ENCODE assay signal across 18 cellular contexts in the genomic region with DNA sequence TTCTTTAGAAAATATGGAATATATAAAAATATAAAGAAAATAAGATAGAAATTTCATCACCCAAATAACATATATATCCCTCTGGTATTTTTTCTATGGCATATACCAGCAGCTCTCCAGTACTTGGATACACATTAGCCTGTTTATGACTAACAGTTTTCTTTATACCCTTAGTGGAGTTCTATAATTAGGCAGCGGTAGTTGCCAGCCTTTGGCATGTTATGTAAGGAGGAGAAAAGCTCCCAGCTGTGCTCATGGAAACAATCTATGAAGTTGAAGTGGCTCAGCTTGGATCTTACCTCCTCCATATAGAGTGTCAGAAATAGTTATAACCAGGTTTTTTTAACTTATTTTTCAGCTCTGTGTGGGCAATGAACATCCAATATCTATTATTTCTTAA.
DNase-seq lines count a peak whose midpoint lies in the region; ATAC-seq lines count a peak whose summit lies in the region.
"Had no signal": no experiment of that assay in that cellular context is flagged by ENCODE, and none has a peak within 500 bp of the region (broad histone marks: within the 10 kb centered on the region; RNA-seq: fewer than 3 reads in every experiment).

No MANE protein-coding gene starts in this region.

- H3K27me3 Mint-ChIP-seq in CD4-positive, alpha-beta memory T cell = no peaks in the 10 kb centered on the region
- H3K27me3 Mint-ChIP-seq: B cell had no signal

- intact Hi-C loops in CD4-positive, alpha-beta memory T cell (cut with micrococcal nuclease) = no loop called here

- no peaks in the 10 kb centered on the region for H3K27me3 ChIP-seq in CD4-positive, alpha-beta memory T cell (ENCODE audit: insufficient read depth, low read length)

- peaks cover 0 to 4% of the 10 kb centered on the region in 2 donors for H3K36me3 Mint-ChIP-seq in CD4-positive, alpha-beta memory T cell
- H3K36me3 Mint-ChIP-seq: CD14-positive monocyte had no signal

- H3K9me3 ChIP-seq in CD4-positive, alpha-beta memory T cell (ENCODE audit: control insufficient read depth in 1 of 2, low read length in 2 of 2) = peaks cover 0 to 7% of the 10 kb centered on the region in 2 donors

- H3K4me1 Mint-ChIP-seq in CD4-positive, alpha-beta memory T cell = no peaks in the 10 kb centered on the region
- H3K4me1 Mint-ChIP-seq: B cell, CD14-positive monocyte had no signal

- H3K4me1 ChIP-seq in CD4-positive, alpha-beta memory T cell (ENCODE audit: insufficient read depth, low read length) = no peaks in the 10 kb centered on the region

- in situ Hi-C loops in G401 (cut with HindIII; ENCODE audit: low sequenced_read_pairs) = no loop called here

- POLR2A ChIA-PET in CD4-positive, alpha-beta memory T cell (lab: Charles Lee; ENCODE audit: partially characterized antibody) = no interaction called here

- no peaks in the 10 kb centered on the region for H3K36me3 ChIP-seq in CD4-positive, alpha-beta memory T cell (ENCODE audit: insufficient read depth, low read length)

- no peak overlapping the region for H3K27ac Mint-ChIP-seq in CD4-positive, alpha-beta memory T cell
- H3K27ac Mint-ChIP-seq: B cell, CD14-positive monocyte had no signal

- H3K9me3 Mint-ChIP-seq in CD4-positive, alpha-beta memory T cell = peaks cover 3 to 29% (median 17%) of the 10 kb centered on the region in 8 donors

- H3K4me3 Mint-ChIP-seq in CD4-positive, alpha-beta memory T cell = no peak overlapping the region
- H3K4me3 Mint-ChIP-seq: B cell, CD14-positive monocyte had no signal

- no peak overlapping the region for H3K4me3 ChIP-seq in CD4-positive, alpha-beta memory T cell (ENCODE audit: low read length in 2 of 2)

- peak; percentile 26 for DNase-seq in NCI-H345 (lab: John Stamatoyannopoulos, UW)
- DNase-seq in NCI-H345 treated with DMSO at 0.1 percent for 48 hours (lab: John Stamatoyannopoulos, UW; ENCODE audit: unreplicated experiment) = no peak
- DNase-seq in COR-L47 (lab: John Stamatoyannopoulos, UW) = peak; percentile 12
- peak; percentile 57 to 83 for DNase-seq in NCI-H446 (lab: John Stamatoyannopoulos, UW)
- peak; percentile 68 for DNase-seq in inferior parietal cortex (ENCODE audit: extremely low spot score)
- no peak for DNase-seq in G401 (ENCODE audit: low spot score)
- no peak for DNase-seq in left lobe of liver (ENCODE audit: low spot score)
- DNase-seq in CD4-positive, alpha-beta memory T cell = no peak
- DNase-seq: DMS79, H7, Kasumi-1, NCI-H146, NCI-H2029, NCI-H524 treated with DMSO at 0.1 percent for 48 hours had no signal

- H3K27ac ChIP-seq in CD4-positive, alpha-beta memory T cell (ENCODE audit: low read depth, low read length) = no peak overlapping the region
- H3K27ac ChIP-seq: RWPE1 had no signal

- ATAC-seq in left lobe of liver = no peak
- ATAC-seq: SK-N-SH treated with all-trans-retinoic acid at 6 μM for 48 hours had no signal

- CTCF ChIA-PET in CD4-positive, alpha-beta memory T cell (lab: Charles Lee; ENCODE audit: partially characterized antibody) = no interaction called here

Comparison
In these comparisons a context has a peak if more than half of its experiments do, and no peak if none do; other contexts are left out.
1. DNase-seq: peak in NCI-H345 (single experiment), COR-L47 (single experiment), NCI-H446 (2 of 2) and inferior parietal cortex (single experiment); none in NCI-H345 treated with DMSO at 0.1 percent for 48 hours (single experiment), G401 (single experiment), left lobe of liver (single experiment) and CD4-positive, alpha-beta memory T cell (0 of 5).